9 cellular contexts compared by ENCODE assay signal in the genomic region with DNA sequence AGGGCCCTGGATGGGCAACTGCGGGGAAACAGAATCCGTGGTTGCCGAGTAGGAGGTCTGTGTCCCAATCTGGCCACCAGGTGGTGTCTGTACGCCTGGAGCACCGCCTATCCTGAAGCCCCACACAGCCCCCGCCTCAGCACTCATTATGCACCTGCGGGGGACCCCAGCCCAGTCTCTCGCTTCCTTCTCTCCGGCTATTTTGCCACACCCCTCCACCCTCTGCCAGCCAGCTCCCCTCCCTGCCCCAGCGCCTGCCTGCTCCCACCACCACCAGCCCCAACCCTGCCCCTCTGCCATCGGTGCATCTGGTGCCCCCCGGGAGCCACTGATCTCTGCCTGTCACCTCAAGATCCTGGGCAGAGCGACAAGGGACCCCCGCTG. TPM values are rescaled to one million over a fixed set of nuclear protein-coding genes. Genes with fewer than 3 reads are reported as not detected.
DNase-seq lines count a peak whose midpoint lies in the region; ATAC-seq and TF ChIP-seq lines count a peak whose summit lies in the region.
"Had no signal": no experiment of that assay in that cellular context is flagged by ENCODE, and none has a peak within 500 bp of the region (broad histone marks: within the 10 kb centered on the region; RNA-seq: fewer than 3 reads in every experiment).

No MANE protein-coding gene starts in this region.

- no peak overlapping the region for H3K27ac ChIP-seq in foreskin keratinocyte
- H3K27ac ChIP-seq: epithelial cell of prostate had no signal

- peak; percentile 54 for DNase-seq in M059J (ENCODE audit: low read depth)
- DNase-seq in RPMI8226 = peak; percentile 82
- DNase-seq in activated T-helper 9 cell treated with anti-CD3 and anti-CD28 coated beads, Interleukin-2, amount 50 U/mL, for 16 hours (ENCODE audit: low read depth) = peak; percentile 46
- no peak for DNase-seq in foreskin keratinocyte
- DNase-seq in pulmonary artery endothelial cell (ENCODE audit: low read depth, low spot score) = peak; percentile 17

- ATAC-seq in foreskin keratinocyte (peak; percentile 35), HG03135 (IDR thresholded peaks at IDR 0.05; ENCODE audit: unreplicated experiment) (no peak), GM18520 (IDR thresholded peaks at IDR 0.05; ENCODE audit: unreplicated experiment) (no peak)

- TF ChIP-seq CTCF in GM12874 (IDR thresholded peaks at IDR 0.05; ENCODE audit: insufficient read depth, low read depth, low read length) (peak; percentile 84), foreskin keratinocyte (conservative IDR thresholded peaks at IDR 0.05) (peak; percentile 74)

- H3K4me1 ChIP-seq in foreskin keratinocyte = peaks cover 5% of the 10 kb centered on the region

- peaks cover 49% of the 10 kb centered on the region for H3K27me3 ChIP-seq in foreskin keratinocyte

RNA-seq across cellular contexts. Expression of a gene that starts 2.2 kb away (rescaled TPM):
- total RNA-seq in M059J (2014; rRNA removed; shearing (Covaris generic)) = 3.1 and 6.8 TPM in 2 replicates
- total RNA-seq in foreskin keratinocyte = 1.2 and 1.3 TPM in 2 replicates
- polyA plus RNA-seq in foreskin keratinocyte = 2.9 and 3.3 TPM in 2 replicates
- total RNA-seq in pulmonary artery endothelial cell = 0.13 and 0.28 TPM in 2 replicates

RNA-seq across cellular contexts. Expression of a gene that starts 15.1 kb away (rescaled TPM):
- total RNA-seq in M059J (2014; rRNA removed; shearing (Covaris generic)) = 113 and 139 TPM in 2 replicates
- total RNA-seq in foreskin keratinocyte (200 and 237 TPM in 2 replicates), pulmonary artery endothelial cell (247 and 270 TPM in 2 replicates)
- 188 and 221 TPM in 2 replicates for polyA plus RNA-seq in foreskin keratinocyte

RNA-seq across cellular contexts. Expression of a gene that starts 36.6 kb away (rescaled TPM):
- total RNA-seq in M059J (2014; rRNA removed; shearing (Covaris generic)) = 0.10 TPM in 1 of 2 replicates, not detected in the other
- total RNA-seq in foreskin keratinocyte (0.46 and 0.48 TPM in 2 replicates), pulmonary artery endothelial cell (0.07 and 0.13 TPM in 2 replicates)
- 0.71 and 0.85 TPM in 2 replicates for polyA plus RNA-seq in foreskin keratinocyte

Comparison
In these comparisons a context has a peak if more than half of its experiments do, and no peak if none do; other contexts are left out.
1. DNase-seq: peak in M059J (single experiment), RPMI8226 (single experiment), activated T-helper 9 cell treated with anti-CD3 and anti-CD28 coated beads, Interleukin-2, amount 50 U/mL, for 16 hours (single experiment) and pulmonary artery endothelial cell (single experiment); none in foreskin keratinocyte (0 of 2).